In genomic region chr18:48475635-48476549, GRCh38 we compare ENCODE assay signal across 8 cellular contexts.
DNase-seq lines count a peak whose midpoint lies in the region; ATAC-seq and TF ChIP-seq lines count a peak whose summit lies in the region.

No MANE protein-coding gene starts in this region.

- no peaks in the 10 kb centered on the region for H3K9me3 ChIP-seq in HAP-1
- H3K9me3 ChIP-seq in mesenchymal stem cell (ENCODE audit: control insufficient read depth, low read length), result peaks cover 6% of the 10 kb centered on the region
- H3K9me3 ChIP-seq in vagina, result no peaks in the 10 kb centered on the region

- no peaks in the 10 kb centered on the region for H3K9me3 Mint-ChIP-seq in endothelial cell (ENCODE audit: unreplicated experiment)

- TF ChIP-seq CTCF in endothelial cell (IDR thresholded peaks at IDR 0.05; ENCODE audit: unreplicated experiment) (peak; percentile 75), vagina (IDR thresholded peaks at IDR 0.05) (peak; percentile 67 to 84 (median 77))

- H3K36me3 ChIP-seq in HAP-1 (replicated peaks) (no peaks in the 10 kb centered on the region), mesenchymal stem cell (ENCODE audit: control insufficient read depth in 1 of 2, insufficient read depth in 2 of 2, low read depth in 1 of 2, low read length in 2 of 2) (no peaks in the 10 kb centered on the region), vagina (no peaks in the 10 kb centered on the region)

- no peak overlapping the region for H3K27ac ChIP-seq in mesenchymal stem cell (ENCODE audit: low read length, poor library complexity, severe bottlenecking)
- no peak overlapping the region for H3K27ac ChIP-seq in vagina

- no peak overlapping the region for H2AK5ac ChIP-seq in mesenchymal stem cell (ENCODE audit: low read length, severe bottlenecking)

- no peak overlapping the region for H3K4me3 Mint-ChIP-seq in endothelial cell (ENCODE audit: unreplicated experiment)

- no peak overlapping the region for H2BK15ac ChIP-seq in mesenchymal stem cell (ENCODE audit: low read depth, poor library complexity, severe bottlenecking)

- 47% methylated on average over 7 of the region's 8 CpGs for WGBS in mesenchymal stem cell

- H4K91ac ChIP-seq in mesenchymal stem cell (ENCODE audit: low read length), result no peak overlapping the region

- peak overlapping the region in 1 of 2 experiments; percentile 61 for H2BK12ac ChIP-seq in mesenchymal stem cell (ENCODE audit: low read length in 2 of 2)

- H3K4me2 ChIP-seq in mesenchymal stem cell (ENCODE audit: low read length, poor library complexity, severe bottlenecking), result no peak overlapping the region

- no peaks in the 10 kb centered on the region for H3K79me1 ChIP-seq in mesenchymal stem cell (replicated peaks; ENCODE audit: low read length, poor library complexity, severe bottlenecking)

- H3K4me1 Mint-ChIP-seq in endothelial cell (ENCODE audit: unreplicated experiment), result no peaks in the 10 kb centered on the region

- H3K4ac ChIP-seq in mesenchymal stem cell (ENCODE audit: low read depth in 1 of 2, low read length in 2 of 2), result no peak overlapping the region

- H3K18ac ChIP-seq in mesenchymal stem cell (ENCODE audit: low read depth in 1 of 2, low read length in 2 of 2), result no peak overlapping the region

- intact Hi-C loops in vagina (cut with DNase I), result loop anchor here (5.0 kb wide), 1 partner anchor 186 kb away; no protein-coding TSS in a partner anchor

- no peak for TF ChIP-seq POLR2A in vagina (IDR thresholded peaks at IDR 0.05)

- no peak overlapping the region for H2BK5ac ChIP-seq in mesenchymal stem cell (ENCODE audit: low read depth, low read length, poor library complexity, severe bottlenecking)

- H2BK120ac ChIP-seq in mesenchymal stem cell (ENCODE audit: low read depth, low read length), result no peak overlapping the region

- no peak overlapping the region for H4K8ac ChIP-seq in mesenchymal stem cell (ENCODE audit: low read length)

- no peaks in the 10 kb centered on the region for H3K36me3 Mint-ChIP-seq in endothelial cell (ENCODE audit: low read depth, unreplicated experiment)

- no peak overlapping the region for H3K27ac Mint-ChIP-seq in endothelial cell (ENCODE audit: unreplicated experiment)

- H3K14ac ChIP-seq in mesenchymal stem cell (ENCODE audit: low read length in 2 of 2), result no peak overlapping the region

- in situ Hi-C loops in HAP-1 (cut with MboI; ENCODE audit: low sequenced_read_pairs), result loop anchor here (5.0 kb wide), 1 partner anchor 186 kb away; no protein-coding TSS in a partner anchor

- no peak overlapping the region for H3K23ac ChIP-seq in mesenchymal stem cell (ENCODE audit: low read length in 2 of 2)

- H3K4me3 ChIP-seq in HAP-1, result no peak overlapping the region
- H3K4me3 ChIP-seq in mesenchymal stem cell (ENCODE audit: insufficient read depth in 1 of 2, low read depth in 1 of 2, low read length in 2 of 2), result no peak overlapping the region
- H3K4me3 ChIP-seq in vagina, result no peak overlapping the region

- H3K4me1 ChIP-seq in HAP-1 (no peaks in the 10 kb centered on the region), mesenchymal stem cell (ENCODE audit: control insufficient read depth, insufficient read depth, low read depth, low read length) (no peaks in the 10 kb centered on the region), vagina (peaks cover 2% of the 10 kb centered on the region)

- no peaks in the 10 kb centered on the region for H3K27me3 Mint-ChIP-seq in endothelial cell (ENCODE audit: unreplicated experiment)

- H3K9ac ChIP-seq in mesenchymal stem cell (ENCODE audit: low read length), result peak overlapping the region; percentile 0

- no peak overlapping the region for H2AFZ ChIP-seq in mesenchymal stem cell (ENCODE audit: low read depth, low read length)

- ATAC-seq in GM18502 (IDR thresholded peaks at IDR 0.05; ENCODE audit: poor library complexity, unreplicated experiment), result no peak

- peaks cover 13% of the 10 kb centered on the region for H3K27me3 ChIP-seq in HAP-1 (ENCODE audit: low read depth)
- H3K27me3 ChIP-seq in mesenchymal stem cell (ENCODE audit: control insufficient read depth in 1 of 2, insufficient read depth in 1 of 2, low read length in 2 of 2), result peaks cover 0 to 12% of the 10 kb centered on the region in 2 experiments
- H3K27me3 ChIP-seq in vagina, result no peaks in the 10 kb centered on the region

- DNase-seq in DMS53 (lab: John Stamatoyannopoulos, UW) (peak; percentile 93), HAP-1 (ENCODE audit: low spot score in 2 of 2) (peak; percentile 62 to 70), NCI-H2029 treated with DMSO at 0.1 percent for 48 hours (lab: John Stamatoyannopoulos, UW) (peak; percentile 69), T1000 (lab: John Stamatoyannopoulos, UW) (peak; percentile 13), endothelial cell (ENCODE audit: low spot score) (peak; percentile 63), mesenchymal stem cell (peak; percentile 80), vagina (ENCODE audit: extremely low spot score in 2 of 2) (no peak)

Comparison
In these comparisons a context has a peak if more than half of its experiments do, and no peak if none do; other contexts are left out.
1. DNase-seq: peak in DMS53 (single experiment), HAP-1 (2 of 2), NCI-H2029 treated with DMSO at 0.1 percent for 48 hours (single experiment), T1000 (single experiment), endothelial cell (single experiment) and mesenchymal stem cell (single experiment); none in vagina (0 of 2).